24 cellular contexts compared by ENCODE assay signal in genomic region chrX:78574306-78574705, GRCh38.
"Had no signal": no experiment of that assay in that cellular context is flagged by ENCODE, and none has a peak within 500 bp of the region (broad histone marks: within the 10 kb centered on the region; RNA-seq: fewer than 3 reads in every experiment).

No MANE protein-coding gene starts in this region.

- H3K27ac ChIP-seq: brain microvascular endothelial cell, esophagus muscularis mucosa, foreskin keratinocyte, heart right ventricle, left lung, lower lobe of right lung, parathyroid adenoma, spleen, suprapubic skin, tibial artery had no signal

- H3K9me3 ChIP-seq: esophagus muscularis mucosa, heart right ventricle, left lung, lower lobe of right lung, spleen, suprapubic skin, tibial artery had no signal

- ATAC-seq: foreskin keratinocyte, left lung, lower lobe of right lung had no signal

- H3K4me1 ChIP-seq: esophagus muscularis mucosa, foreskin keratinocyte, heart right ventricle, left lung, lower lobe of right lung, parathyroid adenoma, spleen, suprapubic skin, tibial artery had no signal

- H3K36me3 ChIP-seq: brain microvascular endothelial cell, esophagus muscularis mucosa, heart right ventricle, left lung, lower lobe of right lung, spleen, suprapubic skin, tibial artery had no signal

- DNase-seq: activated CD4-positive, alpha-beta memory T cell treated with anti-CD3 and anti-CD28 coated beads for 36 hours; activated CD4-positive, alpha-beta T cell treated with anti-CD3 and anti-CD28 coated beads, Interleukin-2, amount 10 ng/mL, durations not matched to agents 24 days and 14 days; activated CD4-positive, CD25-positive, alpha-beta regulatory T cell treated with anti-CD3 and anti-CD28 coated beads, Interleukin-2, amount 50 U/mL, for 72 hours; activated CD8-positive, alpha-beta memory T cell treated with anti-CD3 and anti-CD28 coated beads, Interleukin-2, amount 50 U/mL, for 4 hours; activated gamma-delta T cell; activated naive CD4-positive, alpha-beta T cell treated with anti-CD3 and anti-CD28 coated beads, Interleukin-2, amount 50 U/mL, for 16 hours; activated T-cell treated with anti-CD3 and anti-CD28 coated beads, Interleukin-2, amount 50 U/mL, for 1 hour; amniotic stem cell; brain microvascular endothelial cell; foreskin keratinocyte; heart right ventricle; kidney glomerular epithelial cell; left lung; lower lobe of right lung; naive B cell; nucleus accumbens; right cardiac atrium; spleen; stimulated activated naive CD4-positive, alpha-beta T cell; T-helper 1 cell; tibial artery had no signal

- H3K4me3 ChIP-seq: esophagus muscularis mucosa, heart right ventricle, left lung, lower lobe of right lung, spleen, suprapubic skin, tibial artery had no signal

- H3K9ac ChIP-seq: parathyroid adenoma had no signal

- H3K79me2 ChIP-seq: parathyroid adenoma had no signal

- H2AFZ ChIP-seq: parathyroid adenoma had no signal

- H3K27me3 ChIP-seq: brain microvascular endothelial cell, esophagus muscularis mucosa, foreskin keratinocyte, left lung, suprapubic skin, tibial artery had no signal
